11 cellular contexts compared by ENCODE assay signal in the genomic region with DNA sequence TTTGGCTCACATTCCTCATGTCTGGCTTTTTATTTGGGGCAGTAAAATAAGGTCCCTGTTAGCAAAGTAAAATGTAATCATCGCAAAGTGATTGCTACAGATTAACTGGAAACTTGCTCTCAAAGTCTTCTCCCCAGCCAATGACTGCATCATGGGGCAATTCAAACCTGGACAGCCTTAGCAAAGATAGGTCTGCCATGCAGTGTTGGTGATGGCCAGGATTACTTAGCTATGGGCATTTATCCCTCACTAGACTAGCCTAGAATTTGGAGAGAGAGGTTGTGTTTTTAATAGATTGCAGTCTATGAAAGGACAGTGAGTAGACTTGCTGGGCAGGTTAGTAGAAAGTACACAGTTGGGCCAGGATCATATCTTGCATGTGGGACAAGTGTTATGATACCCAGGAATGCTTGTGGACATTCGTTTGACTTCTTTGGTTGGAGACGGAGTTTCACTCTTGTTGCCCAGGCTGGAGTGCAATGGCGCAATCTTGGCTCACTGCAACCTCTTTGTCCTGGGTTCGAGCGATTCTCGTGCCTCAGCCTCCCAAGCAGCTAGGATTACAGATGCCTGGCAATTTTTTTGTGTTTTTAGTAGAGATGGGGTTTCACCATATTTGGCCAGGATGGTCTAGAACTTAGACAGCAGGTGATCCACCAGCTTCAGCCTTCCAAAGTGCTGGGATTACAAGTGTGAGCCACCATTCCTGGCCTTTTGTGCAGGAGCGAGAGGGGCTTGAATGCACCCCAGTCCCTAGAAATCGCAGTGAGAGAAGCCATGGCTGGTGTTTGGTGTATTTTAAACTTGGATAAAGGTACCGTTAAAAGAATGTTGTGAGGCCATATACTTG. TPM values are rescaled to one million over a fixed set of nuclear protein-coding genes. Genes with fewer than 3 reads are reported as not detected.
DNase-seq lines count a peak whose midpoint lies in the region; ATAC-seq and TF ChIP-seq lines count a peak whose summit lies in the region.
"Had no signal": no experiment of that assay in that cellular context is flagged by ENCODE, and none has a peak within 500 bp of the region (broad histone marks: within the 10 kb centered on the region; RNA-seq: fewer than 3 reads in every experiment).

No MANE protein-coding gene starts in this region.

- no peaks in the 10 kb centered on the region for H3K27me3 ChIP-seq in H9 (ENCODE audit: insufficient read depth, low read length)

- no peak overlapping the region for H3K4ac ChIP-seq in H9 (ENCODE audit: low read depth, low read length)

- intact Hi-C loops in activated CD4-positive, alpha-beta T cell treated with anti-CD3 and anti-CD28 coated beads, Interleukin-2, amount 10 ng/mL, durations not matched to agents 24 days and 14 days (cut with micrococcal nuclease), result loop anchor here (5.0 to 10.0 kb wide), 3 partner anchors 285 to 1137 kb away; a partner anchor contains a TSS
- intact Hi-C loops in left ventricle myocardium superior (cut with micrococcal nuclease), result no loop called here

- H2BK12ac ChIP-seq in H9 (ENCODE audit: insufficient read length, low read depth, low read length), result no peak overlapping the region

- H4K20me1 ChIP-seq in H9 (ENCODE audit: control insufficient read depth, insufficient read depth, insufficient read length), result peaks cover 2% of the 10 kb centered on the region

- peak overlapping the region; percentile 99 for H3K4me3 Mint-ChIP-seq in activated CD4-positive, alpha-beta T cell treated with anti-CD3 and anti-CD28 coated beads, Interleukin-2, amount 10 ng/mL, durations not matched to agents 24 days and 14 days
- H3K4me3 Mint-ChIP-seq in H9 (peak overlapping the region; percentile 24 to 32; a peak in 4 of 5 replicates), nephron (peak overlapping the region in 2 of 3 experiments; percentile 16 to 58)

- no peak overlapping the region for H2BK120ac ChIP-seq in H9 (ENCODE audit: low read depth, low read length, poor library complexity, severe bottlenecking)

- no peak overlapping the region for H2BK5ac ChIP-seq in H9 (ENCODE audit: insufficient read length, low read length)

- H3K9ac ChIP-seq in H9 (ENCODE audit: extremely low read depth, insufficient read length, low read length), result no peak overlapping the region

- peak overlapping the region; percentile 37 for H3K27ac ChIP-seq in H9 (ENCODE audit: insufficient read length, low read depth, low read length)

- no peak overlapping the region for H3K14ac ChIP-seq in H9 (ENCODE audit: insufficient read depth, low read length)

- WGBS in H9 (ENCODE audit: extremely low coverage, insufficient read length, low lambda C conversion rate), result no CpG with 5 or more reads among the region's 10 CpGs

- H3K79me2 ChIP-seq in H9 (ENCODE audit: insufficient read depth, low read length), result peaks cover 14% of the 10 kb centered on the region

- peaks cover 61% of the 10 kb centered on the region for H3K36me3 Mint-ChIP-seq in activated CD4-positive, alpha-beta T cell treated with anti-CD3 and anti-CD28 coated beads, Interleukin-2, amount 10 ng/mL, durations not matched to agents 24 days and 14 days (ENCODE audit: low read depth)
- H3K36me3 Mint-ChIP-seq in H9 (ENCODE audit: insufficient read depth in 1 of 3, low read depth in 3 of 3) (peaks cover 42 to 56% (median 53%) of the 10 kb centered on the region in 3 experiments), nephron (ENCODE audit: low read depth) (peaks cover 61% of the 10 kb centered on the region)

- no peak overlapping the region for H3T11ph ChIP-seq in H9 (ENCODE audit: low read length)

- H3K23me2 ChIP-seq in H9 (ENCODE audit: insufficient read length, low read depth, low read length, poor library complexity, severe bottlenecking), result peaks cover 6% of the 10 kb centered on the region

- no peaks in the 10 kb centered on the region for H3K9me3 Mint-ChIP-seq in activated CD4-positive, alpha-beta T cell treated with anti-CD3 and anti-CD28 coated beads, Interleukin-2, amount 10 ng/mL, durations not matched to agents 24 days and 14 days
- H3K9me3 Mint-ChIP-seq in H9 (peaks cover 0 to 3% of the 10 kb centered on the region in 2 experiments; a peak in 2 of 5 replicates), nephron (no peaks in the 10 kb centered on the region)

- peaks cover 52% of the 10 kb centered on the region for H3K4me1 Mint-ChIP-seq in activated CD4-positive, alpha-beta T cell treated with anti-CD3 and anti-CD28 coated beads, Interleukin-2, amount 10 ng/mL, durations not matched to agents 24 days and 14 days
- H3K4me1 Mint-ChIP-seq in H9, result peaks cover 34 to 40% of the 10 kb centered on the region in 2 experiments
- H3K4me1 Mint-ChIP-seq in nephron, result peaks cover 51% of the 10 kb centered on the region

- TF ChIP-seq CTCF in H9 (conservative IDR thresholded peaks at IDR 0.05) (no peak), nephron (IDR thresholded peaks at IDR 0.05; ENCODE audit: unreplicated experiment in 3 of 3) (no peak)

- no peak overlapping the region for H4K91ac ChIP-seq in H9 (ENCODE audit: insufficient read length, low read depth, low read length)

- H3K27me3 Mint-ChIP-seq in activated CD4-positive, alpha-beta T cell treated with anti-CD3 and anti-CD28 coated beads, Interleukin-2, amount 10 ng/mL, durations not matched to agents 24 days and 14 days, result no peaks in the 10 kb centered on the region
- H3K27me3 Mint-ChIP-seq in H9 (ENCODE audit: low read depth) (peaks cover 3% of the 10 kb centered on the region; the same call in 1 of the 2 replicates), nephron (ENCODE audit: low read depth) (no peaks in the 10 kb centered on the region)

- no peaks in the 10 kb centered on the region for H3K79me1 ChIP-seq in H9 (ENCODE audit: insufficient read depth, low read depth, low read length, poor library complexity, severe bottlenecking)

- H2BK15ac ChIP-seq in H9 (ENCODE audit: low read depth, low read length), result no peak overlapping the region

- H2AK5ac ChIP-seq in H9 (ENCODE audit: insufficient read length, low read length), result no peak overlapping the region

- no peak overlapping the region for H2BK20ac ChIP-seq in H9 (ENCODE audit: low read depth, low read length, poor library complexity, severe bottlenecking)

- H3K23ac ChIP-seq in H9 (ENCODE audit: insufficient read length, low read depth, low read length), result no peak overlapping the region

- H4K8ac ChIP-seq in H9 (replicated peaks; ENCODE audit: insufficient read length, low read depth, low read length), result no peak overlapping the region

- H3K56ac ChIP-seq in H9 (ENCODE audit: insufficient read length, low read depth, low read length), result no peak overlapping the region

- peak overlapping the region; percentile 84 for H3K27ac Mint-ChIP-seq in activated CD4-positive, alpha-beta T cell treated with anti-CD3 and anti-CD28 coated beads, Interleukin-2, amount 10 ng/mL, durations not matched to agents 24 days and 14 days
- H3K27ac Mint-ChIP-seq in H9, result peak overlapping the region in 2 of 3 experiments; percentile 64 to 95; a peak in 4 of 7 replicates
- H3K27ac Mint-ChIP-seq in nephron, result peak overlapping the region in 1 of 3 experiments; percentile 22

- H3K9me3 ChIP-seq in H9 (ENCODE audit: control insufficient read depth, low read depth, low read length), result no peaks in the 10 kb centered on the region

- peak overlapping the region; percentile 15 for H3K4me2 ChIP-seq in H9 (ENCODE audit: insufficient read depth, insufficient read length, low read length)

- no peak overlapping the region for H2AFZ ChIP-seq in H9 (ENCODE audit: low read length)

- H4K5ac ChIP-seq in H9 (ENCODE audit: insufficient read length, low read depth, low read length), result no peak overlapping the region

- peak; percentile 52 for DNase-seq in activated CD4-positive, alpha-beta T cell treated with anti-CD3 and anti-CD28 coated beads, Interleukin-2, amount 10 ng/mL, durations not matched to agents 24 days and 14 days
- no peak for DNase-seq in activated CD4-positive, alpha-beta T cell treated with anti-CD3 and anti-CD28 coated beads for 4 hours
- DNase-seq in H9 (no peak), RPMI8226 (no peak), left ventricle myocardium superior (no peak)
- DNase-seq in activated T-cell treated with anti-CD3 and anti-CD28 coated beads, Interleukin-2, amount 50 U/mL, for 48 hours, result peak; percentile 40 to 41
- DNase-seq: NCI-H1436 treated with DMSO at 0.1 percent for 48 hours; stimulated activated CD4-positive, alpha-beta T cell treated with anti-CD3 and anti-CD28 coated beads, Interleukin-15, amount 100 ng/mL, for 24 hours; stimulated activated naive CD4-positive, alpha-beta T cell had no signal

- ATAC-seq in HG02798 (IDR thresholded peaks at IDR 0.05; ENCODE audit: poor library complexity, unreplicated experiment), result no peak
- no peak for ATAC-seq in left ventricle myocardium superior

- H3K4me1 ChIP-seq in H9 (ENCODE audit: insufficient read depth, low read length), result no peaks in the 10 kb centered on the region

- H3K18ac ChIP-seq in H9 (ENCODE audit: insufficient read length, low read depth, low read length), result no peak overlapping the region

RNA-seq across cellular contexts. Expression of a gene that starts 3.4 kb away (rescaled TPM):
- total RNA-seq in activated CD4-positive, alpha-beta T cell treated with anti-CD3 and anti-CD28 coated beads, Interleukin-2, amount 10 ng/mL, durations not matched to agents 24 days and 14 days, result 1,119 and 1,135 TPM in 2 replicates
- total RNA-seq in H9 (2021), result 1,381 and 1,382 TPM in 2 replicates
- total RNA-seq in left ventricle myocardium superior, result 471 TPM

RNA-seq across cellular contexts. Expression of a gene that starts 19.3 kb away (rescaled TPM):
- 3.3 and 3.8 TPM in 2 replicates for total RNA-seq in activated CD4-positive, alpha-beta T cell treated with anti-CD3 and anti-CD28 coated beads, Interleukin-2, amount 10 ng/mL, durations not matched to agents 24 days and 14 days
- total RNA-seq in H9 (2021) (18.1 and 19.8 TPM in 2 replicates), left ventricle myocardium superior (3.3 TPM)

Comparison
In these comparisons a context has a peak if more than half of its experiments do, and no peak if none do; other contexts are left out.
1. DNase-seq: peak in activated CD4-positive, alpha-beta T cell treated with anti-CD3 and anti-CD28 coated beads, Interleukin-2, amount 10 ng/mL, durations not matched to agents 24 days and 14 days (single experiment) and activated T-cell treated with anti-CD3 and anti-CD28 coated beads, Interleukin-2, amount 50 U/mL, for 48 hours (2 of 2); none in activated CD4-positive, alpha-beta T cell treated with anti-CD3 and anti-CD28 coated beads for 4 hours (0 of 2), H9 (single experiment), RPMI8226 (single experiment) and left ventricle myocardium superior (single experiment).
2. H3K4me3 Mint-ChIP-seq: peak in every context shown above with its lines; median percentile 99 in activated CD4-positive, alpha-beta T cell treated with anti-CD3 and anti-CD28 coated beads, Interleukin-2, amount 10 ng/mL, durations not matched to agents 24 days and 14 days; 37 in nephron; 28 in H9.